ENCODE assay signal across 20 cellular contexts in genomic region chr4:1099270-1099669, GRCh38.
"Had no signal": no experiment of that assay in that cellular context is flagged by ENCODE, and none has a peak within 500 bp of the region (broad histone marks: within the 10 kb centered on the region; RNA-seq: fewer than 3 reads in every experiment).

No MANE protein-coding gene starts in this region.

- H3K27me3 Mint-ChIP-seq: stimulated activated naive CD8-positive, alpha-beta T cell treated with anti-CD3 and anti-CD28 coated beads, Interleukin-15, amount 100 ng/mL, for 72 hours had no signal

- H3K4me3 ChIP-seq: coronary artery, lung, spleen, tibial nerve had no signal

- H3K27me3 ChIP-seq: foreskin keratinocyte, spleen, testis, tibial nerve had no signal

- H3K4me3 Mint-ChIP-seq: endodermal cell; naive B cell; nephron; stimulated activated memory B cell treated with anti-CD40 and anti-IgM and Interleukin-4, amounts not matched to agents 10 μg/mL and 1 μg/mL and 100 μg/mL, for 72 hours; stimulated activated naive CD8-positive, alpha-beta T cell treated with anti-CD3 and anti-CD28 coated beads, Interleukin-15, amount 100 ng/mL, for 72 hours had no signal

- H3K9me3 ChIP-seq: spleen, testis, tibial nerve had no signal

- H3K36me3 ChIP-seq: spleen, tibial nerve had no signal

- H3K27ac Mint-ChIP-seq: endodermal cell; naive B cell; nephron; stimulated activated memory B cell treated with anti-CD40 and anti-IgM and Interleukin-4, amounts not matched to agents 10 μg/mL and 1 μg/mL and 100 μg/mL, for 72 hours; stimulated activated naive CD8-positive, alpha-beta T cell treated with anti-CD3 and anti-CD28 coated beads, Interleukin-15, amount 100 ng/mL, for 72 hours had no signal

- H3K4me1 ChIP-seq: foreskin keratinocyte, spleen, testis, tibial nerve had no signal

- DNase-seq: effector CD4-positive, alpha-beta T cell; erythroblast; foreskin keratinocyte; left colon; left ventricle myocardium superior; mesenchymal stem cell; naive B cell; spleen; stimulated activated CD4-positive, alpha-beta T cell treated with anti-CD3 and anti-CD28 coated beads, Interleukin-15, amount 100 ng/mL, for 24 hours; stimulated activated CD4-positive, alpha-beta T cell treated with anti-CD3 and anti-CD28 coated beads, Interleukin-1b, Interleukin-23, amount 100 ng/mL, for 48 hours; stimulated activated CD4-positive, alpha-beta T cell treated with anti-CD3 and anti-CD28 coated beads, Interleukin-4, amount 100 ng/mL, for 24 hours; stimulated activated naive CD8-positive, alpha-beta T cell treated with anti-CD3 and anti-CD28 coated beads, Interleukin-15, amount 100 ng/mL, for 72 hours; testis had no signal

- ATAC-seq: foreskin keratinocyte; left ventricle myocardium superior; sciatic nerve; stimulated activated memory B cell treated with anti-CD40 and anti-IgM and Interleukin-4, amounts not matched to agents 10 μg/mL and 1 μg/mL and 100 μg/mL, for 72 hours; stimulated activated naive CD8-positive, alpha-beta T cell treated with anti-CD3 and anti-CD28 coated beads, Interleukin-15, amount 100 ng/mL, for 72 hours had no signal

- H3K27ac ChIP-seq: coronary artery, foreskin keratinocyte, spleen, testis, tibial nerve had no signal

- H3K9me3 Mint-ChIP-seq: endodermal cell; naive B cell; nephron; stimulated activated memory B cell treated with anti-CD40 and anti-IgM and Interleukin-4, amounts not matched to agents 10 μg/mL and 1 μg/mL and 100 μg/mL, for 72 hours; stimulated activated naive CD8-positive, alpha-beta T cell treated with anti-CD3 and anti-CD28 coated beads, Interleukin-15, amount 100 ng/mL, for 72 hours had no signal

- H3K4me1 Mint-ChIP-seq: endodermal cell; naive B cell; nephron; stimulated activated memory B cell treated with anti-CD40 and anti-IgM and Interleukin-4, amounts not matched to agents 10 μg/mL and 1 μg/mL and 100 μg/mL, for 72 hours; stimulated activated naive CD8-positive, alpha-beta T cell treated with anti-CD3 and anti-CD28 coated beads, Interleukin-15, amount 100 ng/mL, for 72 hours had no signal

- H3K36me3 Mint-ChIP-seq: naive B cell; stimulated activated memory B cell treated with anti-CD40 and anti-IgM and Interleukin-4, amounts not matched to agents 10 μg/mL and 1 μg/mL and 100 μg/mL, for 72 hours had no signal
